Comparison of ENCODE assay signal across 9 cellular contexts in the genomic region with DNA sequence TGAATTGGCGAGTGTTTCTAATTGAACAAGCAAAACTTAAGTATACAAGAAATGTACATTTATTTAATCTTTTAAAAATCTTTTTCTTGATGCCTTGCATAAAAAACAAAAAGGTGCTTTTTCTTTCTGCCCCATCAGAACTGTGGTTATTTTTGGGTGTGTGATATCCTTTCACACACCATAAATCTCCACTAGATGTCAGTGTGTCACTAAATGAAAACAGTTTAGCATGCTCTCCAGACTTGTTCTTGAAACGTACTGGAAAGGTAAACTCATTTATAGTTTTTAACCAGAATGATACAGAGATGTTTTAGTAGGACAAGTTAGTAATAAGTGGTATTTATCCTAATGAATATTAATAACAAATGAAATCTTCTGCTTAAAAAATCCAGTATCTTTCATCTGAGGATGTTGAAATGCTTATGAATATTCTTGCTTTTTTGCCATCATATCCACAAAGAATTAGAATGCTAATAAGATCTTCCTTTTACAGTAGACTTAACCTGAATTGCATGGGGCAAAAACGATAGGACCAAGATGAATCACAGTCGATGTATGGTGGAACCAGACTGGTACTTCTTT.
DNase-seq lines count a peak whose midpoint lies in the region; FAIRE-seq and TF ChIP-seq lines count a peak whose summit lies in the region.
"Had no signal": no experiment of that assay in that cellular context is flagged by ENCODE, and none has a peak within 500 bp of the region (broad histone marks: within the 10 kb centered on the region; RNA-seq: fewer than 3 reads in every experiment).

No MANE protein-coding gene starts in this region.

- no peak overlapping the region for H3K4me3 Mint-ChIP-seq in neural progenitor cell

- no peak for TF ChIP-seq EP300 in SK-N-SH (IDR thresholded peaks at IDR 0.05; ENCODE audit: borderline replicate concordance in 1 of 2, low read depth in 1 of 2, low read length in 1 of 2)

- POLR2A ChIA-PET in SK-N-SH (lab: Yijun Ruan, JAX): no interaction called here

- H3K9me3 Mint-ChIP-seq in neural progenitor cell: no peaks in the 10 kb centered on the region

- no peak overlapping the region for H3K4me3 ChIP-seq in SK-N-SH (ENCODE audit: low read depth in 2 of 2, low read length in 1 of 2)
- H3K4me3 ChIP-seq in esophagus squamous epithelium: no peak overlapping the region
- no peak overlapping the region for H3K4me3 ChIP-seq in neural progenitor cell
- H3K4me3 ChIP-seq: SJSA1 had no signal

- H3K4me1 Mint-ChIP-seq in neural progenitor cell: peaks cover 3% of the 10 kb centered on the region

- CTCF ChIA-PET in SK-N-SH (lab: Yijun Ruan, JAX): interaction anchor here (0.9 to 1.0 kb wide), 3 partner anchors 10 to 29 kb away, joined by 3 to 5 read pairs (median 3); no protein-coding TSS in a partner anchor

- H3K4me1 ChIP-seq in SK-N-SH (ENCODE audit: control insufficient read depth in 1 of 2, insufficient read depth in 2 of 2, low read depth in 1 of 2, low read length in 1 of 2) (peaks cover 3 to 16% of the 10 kb centered on the region in 2 experiments), esophagus squamous epithelium (no peaks in the 10 kb centered on the region), neural progenitor cell (no peaks in the 10 kb centered on the region)
- H3K4me1 ChIP-seq: SJSA1 had no signal

- H3K27me3 ChIP-seq in SK-N-SH (ENCODE audit: insufficient read depth) (no peaks in the 10 kb centered on the region), esophagus squamous epithelium (no peaks in the 10 kb centered on the region), neural progenitor cell (no peaks in the 10 kb centered on the region)
- H3K27me3 ChIP-seq: SJSA1 had no signal

- H3K27ac Mint-ChIP-seq in neural progenitor cell: no peak overlapping the region

- no peaks in the 10 kb centered on the region for H3K9me2 ChIP-seq in SK-N-SH

- H3K9me3 ChIP-seq in SK-N-SH (no peaks in the 10 kb centered on the region), esophagus squamous epithelium (no peaks in the 10 kb centered on the region), neural progenitor cell (ENCODE audit: low read depth) (no peaks in the 10 kb centered on the region)
- H3K9me3 ChIP-seq: SJSA1 had no signal

- H3K9ac ChIP-seq in SK-N-SH (no peak overlapping the region), neural progenitor cell (no peak overlapping the region)

- H3F3A ChIP-seq in SK-N-SH (replicated peaks; ENCODE audit: insufficient read depth) (peaks cover 20% of the 10 kb centered on the region), neural progenitor cell (ENCODE audit: low read depth) (no peaks in the 10 kb centered on the region)

- no peaks in the 10 kb centered on the region for H3K79me2 ChIP-seq in SK-N-SH (ENCODE audit: insufficient read depth)
- no peaks in the 10 kb centered on the region for H3K79me2 ChIP-seq in neural progenitor cell (ENCODE audit: low read depth)

- TF ChIP-seq CTCF in SK-N-SH (IDR thresholded peaks at IDR 0.05): peak; percentile 77
- peak in 5 of 6 experiments; percentile 39 to 73 (median 60) for TF ChIP-seq CTCF in esophagus squamous epithelium (IDR thresholded peaks at IDR 0.05)
- peak; percentile 83 for TF ChIP-seq CTCF in neural progenitor cell (IDR thresholded peaks at IDR 0.05)

- no peaks in the 10 kb centered on the region for H4K20me1 ChIP-seq in SK-N-SH (ENCODE audit: insufficient read depth)
- no peaks in the 10 kb centered on the region for H4K20me1 ChIP-seq in neural progenitor cell (ENCODE audit: low read depth)

- DNase-seq in AG08395 (ENCODE audit: low spot score): peak; percentile 39
- peak; percentile 27 for DNase-seq in GDM1 (lab: John Stamatoyannopoulos, UW)
- DNase-seq in H54 (ENCODE audit: insufficient read length, low spot score): no peak
- DNase-seq in LHCN-M2 (ENCODE audit: low read depth): peak; percentile 58
- DNase-seq in SK-N-SH: peak; percentile 37
- no peak for DNase-seq in esophagus squamous epithelium (lab: John Stamatoyannopoulos, UW)
- DNase-seq in neural progenitor cell (ENCODE audit: low spot score): peak; percentile 68
- no peak for DNase-seq in GM19238 (ENCODE audit: insufficient read length, low spot score)

- H2AFZ ChIP-seq in SK-N-SH (ENCODE audit: low read depth): no peak overlapping the region
- H2AFZ ChIP-seq in neural progenitor cell (replicated peaks): no peak overlapping the region

- H3K27me3 Mint-ChIP-seq in neural progenitor cell (ENCODE audit: insufficient read depth, low read depth): no peaks in the 10 kb centered on the region

- intact Hi-C loops in esophagus squamous epithelium (cut with DNase I): no loop called here

- FAIRE-seq in H54 (lab: Jason Lieb, UNC): peak; percentile 75

- H3K36me3 ChIP-seq in SK-N-SH (replicated peaks in 1 of 2; ENCODE audit: control insufficient read depth in 1 of 2, insufficient read depth in 2 of 2, low read length in 1 of 2) (peaks cover 0 to 4% of the 10 kb centered on the region in 2 experiments), esophagus squamous epithelium (peaks cover 0 to 4% (median 0%) of the 10 kb centered on the region in 3 donors), neural progenitor cell (no peaks in the 10 kb centered on the region)

- TF ChIP-seq POLR2A in H54 (IDR thresholded peaks at IDR 0.05; ENCODE audit: low read depth, low read length) (no peak), esophagus squamous epithelium (IDR thresholded peaks at IDR 0.05) (no peak)

- H3K36me3 Mint-ChIP-seq in neural progenitor cell: peaks cover 6% of the 10 kb centered on the region

- 62% methylated on average over 4 of the region's 4 CpGs for WGBS in SK-N-SH (ENCODE audit: low lambda C conversion rate)
- WGBS in esophagus squamous epithelium, 2 donors: 54 to 65% methylated on average over 4 of the region's 4 CpGs

- TF ChIP-seq RAD21 in SK-N-SH (IDR thresholded peaks at IDR 0.05; ENCODE audit: low read length): peak; percentile 76

- H3K4me2 ChIP-seq in SK-N-SH (no peak overlapping the region), neural progenitor cell (no peak overlapping the region)

- H3K27ac ChIP-seq in SK-N-SH (ENCODE audit: low read depth in 2 of 2, low read length in 1 of 2) (no peak overlapping the region), esophagus squamous epithelium (no peak overlapping the region), neural progenitor cell (no peak overlapping the region)
- H3K27ac ChIP-seq: SJSA1 had no signal

TF ChIP-seq in SK-N-SH, 30 proteins besides CTCF, POLR2A, EP300 and RAD21:
- TF ChIP-seq RCOR1 (IDR thresholded peaks at IDR 0.05; ENCODE audit: low read length) (no peak), SMC3 (IDR thresholded peaks at IDR 0.05; ENCODE audit: low read depth, low read length) (peak; percentile 52)

Comparison
In these comparisons a context has a peak if more than half of its experiments do, and no peak if none do; other contexts are left out.
1. DNase-seq: peak in AG08395 (single experiment), GDM1 (single experiment), LHCN-M2 (single experiment), SK-N-SH (single experiment) and neural progenitor cell (single experiment); none in H54 (single experiment), esophagus squamous epithelium (single experiment) and GM19238 (single experiment).
2. Peak in every context shown above with its lines, with median percentiles within 50 percentile points of each other: CTCF ChIP-seq.